25 cellular contexts compared by ENCODE assay signal in genomic region chrX:137479394-137479793, GRCh38.
"Had no signal": no experiment of that assay in that cellular context is flagged by ENCODE, and none has a peak within 500 bp of the region (broad histone marks: within the 10 kb centered on the region; RNA-seq: fewer than 3 reads in every experiment).

No MANE protein-coding gene starts in this region.

- H3K27me3 ChIP-seq: brain microvascular endothelial cell, hepatocyte, neural progenitor cell, right atrium auricular region, tibial artery, uterus had no signal

- H3K36me3 Mint-ChIP-seq: naive thymus-derived CD4-positive, alpha-beta T cell; neural progenitor cell had no signal

- H3K4me1 Mint-ChIP-seq: activated B cell treated with CpG ODN at 0.5 μM for 24 hours; activated CD4-positive, alpha-beta memory T cell treated with anti-CD3 and anti-CD28 coated beads, Interleukin-2, amount 10 ng/mL, durations not matched to agents 7 days and 5 days; endodermal cell; naive thymus-derived CD4-positive, alpha-beta T cell had no signal

- H3K9ac ChIP-seq: neural progenitor cell had no signal

- H3K27ac Mint-ChIP-seq: activated B cell treated with CpG ODN at 0.5 μM for 24 hours; activated CD4-positive, alpha-beta memory T cell treated with anti-CD3 and anti-CD28 coated beads, Interleukin-2, amount 10 ng/mL, durations not matched to agents 7 days and 5 days; activated naive CD4-positive, alpha-beta T cell treated with anti-CD3 and anti-CD28 coated beads for 36 hours; endodermal cell; naive thymus-derived CD4-positive, alpha-beta T cell; neural progenitor cell had no signal

- H3K79me2 ChIP-seq: hepatocyte had no signal

- H3K4me3 ChIP-seq: dorsolateral prefrontal cortex, hepatocyte, neural progenitor cell, prostate gland, right atrium auricular region, tibial artery, uterus had no signal

- H3K4me1 ChIP-seq: neural progenitor cell, prostate gland, right atrium auricular region, tibial artery, uterus had no signal

- ATAC-seq: left cardiac atrium; naive thymus-derived CD4-positive, alpha-beta T cell had no signal

- H3K9me3 ChIP-seq: prostate gland, right atrium auricular region, tibial artery, uterus had no signal

- FAIRE-seq: colon, islet of Langerhans had no signal

- DNase-seq: activated B cell treated with CpG ODN at 0.5 μM for 24 hours; activated CD4-positive, alpha-beta memory T cell treated with anti-CD3 and anti-CD28 coated beads, Interleukin-2, amount 10 ng/mL, durations not matched to agents 7 days and 5 days; activated CD4-positive, alpha-beta T cell treated with anti-CD3 and anti-CD28 coated beads for 48 hours; activated naive CD4-positive, alpha-beta T cell treated with anti-CD3 and anti-CD28 coated beads for 36 hours; activated T-cell treated with anti-CD3 and anti-CD28 coated beads, Interleukin-2, amount 50 U/mL, for 1 hour; brain microvascular endothelial cell; central memory CD4-positive, alpha-beta T cell; dorsolateral prefrontal cortex; endodermal cell; foreskin fibroblast; left cardiac atrium; mesendoderm; naive thymus-derived CD4-positive, alpha-beta T cell; stimulated activated CD4-positive, alpha-beta T cell treated with anti-CD3 and anti-CD28 coated beads, Interleukin-2, amount 100 ng/mL, for 24 hours; stimulated activated naive CD4-positive, alpha-beta T cell treated with Interleukin-2 at 50 U/mL for 16 hours; substantia nigra; tibial artery; uterus had no signal

- H3K27ac ChIP-seq: brain microvascular endothelial cell, dorsolateral prefrontal cortex, epithelial cell of prostate, hepatocyte, neural progenitor cell, prostate gland, right atrium auricular region, tibial artery, uterus had no signal

- H3K36me3 ChIP-seq: brain microvascular endothelial cell, neural progenitor cell, prostate gland, right atrium auricular region, tibial artery, uterus had no signal

- H3K4me3 Mint-ChIP-seq: activated B cell treated with CpG ODN at 0.5 μM for 24 hours; activated CD4-positive, alpha-beta memory T cell treated with anti-CD3 and anti-CD28 coated beads, Interleukin-2, amount 10 ng/mL, durations not matched to agents 7 days and 5 days; activated naive CD4-positive, alpha-beta T cell treated with anti-CD3 and anti-CD28 coated beads for 36 hours; endodermal cell; naive thymus-derived CD4-positive, alpha-beta T cell; neural progenitor cell had no signal

- H3K27me3 Mint-ChIP-seq: activated B cell treated with CpG ODN at 0.5 μM for 24 hours; activated CD4-positive, alpha-beta memory T cell treated with anti-CD3 and anti-CD28 coated beads, Interleukin-2, amount 10 ng/mL, durations not matched to agents 7 days and 5 days had no signal

- H3K9me3 Mint-ChIP-seq: activated B cell treated with CpG ODN at 0.5 μM for 24 hours; activated CD4-positive, alpha-beta memory T cell treated with anti-CD3 and anti-CD28 coated beads, Interleukin-2, amount 10 ng/mL, durations not matched to agents 7 days and 5 days; activated naive CD4-positive, alpha-beta T cell treated with anti-CD3 and anti-CD28 coated beads for 36 hours; naive thymus-derived CD4-positive, alpha-beta T cell; neural progenitor cell had no signal

- H3K4me2 ChIP-seq: hepatocyte, neural progenitor cell had no signal

- H2AFZ ChIP-seq: hepatocyte, neural progenitor cell had no signal
